ENCODE assay signal across 10 cellular contexts in genomic region chr19:6233827-6234511, GRCh38. TPM values are rescaled to one million over a fixed set of nuclear protein-coding genes. Genes with fewer than 3 reads are reported as not detected.
A peak's percentile ranks its signal among the peaks of the same experiment; 100 is the strongest.
DNase-seq lines count a peak whose midpoint lies in the region; ATAC-seq and TF ChIP-seq lines count a peak whose summit lies in the region.
"Had no signal": no experiment of that assay in that cellular context is flagged by ENCODE, and none has a peak within 500 bp of the region (broad histone marks: within the 10 kb centered on the region; RNA-seq: fewer than 3 reads in every experiment).

No MANE protein-coding gene starts in this region.

- 51 to 72% methylated on average over 21 of the region's 21 CpGs for WGBS in sigmoid colon, 2 donors

- peak; percentile 78 for DNase-seq in G401 (ENCODE audit: low spot score)
- DNase-seq in RWPE2 (ENCODE audit: low spot score): peak; percentile 34
- peak; percentile 35 for DNase-seq in glutamatergic neuron
- DNase-seq in sigmoid colon: no peak
- DNase-seq in OCI-M2 (lab: John Stamatoyannopoulos, UW; ENCODE audit: unreplicated experiment): no peak
- DNase-seq in Ammon's horn (ENCODE audit: low spot score): no peak
- no peak for DNase-seq in activated gamma-delta T cell (lab: John Stamatoyannopoulos, UW)
- DNase-seq: activated CD8-positive, alpha-beta memory T cell treated with anti-CD3 and anti-CD28 coated beads, Interleukin-2, amount 10 ng/mL, durations not matched to agents 7 days and 5 days; PC-9 had no signal

- intact Hi-C loops in sigmoid colon (cut with DNase I): no loop called here

- H3K36me3 ChIP-seq in RWPE2 (ENCODE audit: low read depth) (no peaks in the 10 kb centered on the region; the same call in 1 of the 2 replicates), sigmoid colon (peaks cover 0 to 11% (median 5%) of the 10 kb centered on the region in 4 donors)

- in situ Hi-C loops in G401 (cut with HindIII; ENCODE audit: low sequenced_read_pairs): no loop called here

- peaks cover 15% of the 10 kb centered on the region for H3K9me3 Mint-ChIP-seq in glutamatergic neuron (ENCODE audit: unreplicated experiment)

- H3K4me3 ChIP-seq in RWPE2 (ENCODE audit: severe bottlenecking): no peak overlapping the region
- H3K4me3 ChIP-seq in sigmoid colon: no peak overlapping the region
- H3K4me3 ChIP-seq: PC-9 had no signal

- peaks cover 23% of the 10 kb centered on the region for H3K27me3 Mint-ChIP-seq in glutamatergic neuron (ENCODE audit: unreplicated experiment)
- H3K27me3 Mint-ChIP-seq: activated CD8-positive, alpha-beta memory T cell treated with anti-CD3 and anti-CD28 coated beads, Interleukin-2, amount 10 ng/mL, durations not matched to agents 7 days and 5 days had no signal

- H3K27ac ChIP-seq in RWPE2 (ENCODE audit: poor library complexity, severe bottlenecking) (peak overlapping the region; percentile 64), sigmoid colon (peak overlapping the region; percentile 27 to 65 (median 58))
- H3K27ac ChIP-seq: PC-9 had no signal

- peaks cover 5% of the 10 kb centered on the region for H3K36me3 Mint-ChIP-seq in glutamatergic neuron (ENCODE audit: unreplicated experiment)
- H3K36me3 Mint-ChIP-seq: activated CD8-positive, alpha-beta memory T cell treated with anti-CD3 and anti-CD28 coated beads, Interleukin-2, amount 10 ng/mL, durations not matched to agents 7 days and 5 days had no signal

- no peak for ATAC-seq in RWPE2 (ENCODE audit: low read depth)
- ATAC-seq in GM21786 (IDR thresholded peaks at IDR 0.05; ENCODE audit: unreplicated experiment): no peak
- ATAC-seq: activated CD8-positive, alpha-beta memory T cell treated with anti-CD3 and anti-CD28 coated beads, Interleukin-2, amount 10 ng/mL, durations not matched to agents 7 days and 5 days had no signal

- TF ChIP-seq POLR2A in sigmoid colon (IDR thresholded peaks at IDR 0.05): no peak

- H3K27me3 ChIP-seq in RWPE2 (ENCODE audit: insufficient read depth, poor library complexity, severe bottlenecking): no peaks in the 10 kb centered on the region
- no peaks in the 10 kb centered on the region for H3K27me3 ChIP-seq in sigmoid colon

- no peak for TF ChIP-seq EP300 in sigmoid colon (IDR thresholded peaks at IDR 0.05)

- H3K9me3 ChIP-seq in RWPE2 (ENCODE audit: severe bottlenecking): no peaks in the 10 kb centered on the region
- H3K9me3 ChIP-seq in sigmoid colon: no peaks in the 10 kb centered on the region

- TF ChIP-seq CTCF in RWPE2 (IDR thresholded peaks at IDR 0.05; ENCODE audit: poor library complexity, severe bottlenecking): no peak
- TF ChIP-seq CTCF in glutamatergic neuron (IDR thresholded peaks at IDR 0.05; ENCODE audit: partially characterized antibody, unreplicated experiment): no peak
- TF ChIP-seq CTCF in sigmoid colon (IDR thresholded peaks at IDR 0.05): no peak

- peaks cover 38% of the 10 kb centered on the region for H3K4me1 Mint-ChIP-seq in glutamatergic neuron (ENCODE audit: low read depth, unreplicated experiment)

- H3K4me3 Mint-ChIP-seq in glutamatergic neuron (ENCODE audit: unreplicated experiment): peak overlapping the region; percentile 49
- H3K4me3 Mint-ChIP-seq: activated CD8-positive, alpha-beta memory T cell treated with anti-CD3 and anti-CD28 coated beads, Interleukin-2, amount 10 ng/mL, durations not matched to agents 7 days and 5 days had no signal

- H3K27ac Mint-ChIP-seq in glutamatergic neuron (ENCODE audit: unreplicated experiment): peak overlapping the region; percentile 64
- H3K27ac Mint-ChIP-seq: activated CD8-positive, alpha-beta memory T cell treated with anti-CD3 and anti-CD28 coated beads, Interleukin-2, amount 10 ng/mL, durations not matched to agents 7 days and 5 days had no signal

- H3K4me1 ChIP-seq in RWPE2 (ENCODE audit: insufficient read depth, poor library complexity, severe bottlenecking) (peaks cover 44% of the 10 kb centered on the region), sigmoid colon (peaks cover 0 to 70% (median 63%) of the 10 kb centered on the region in 4 donors)

RNA-seq across cellular contexts. Expression of gene MLLT1, which starts 45.8 kb away (rescaled TPM):
- 5.6 and 7.5 TPM in 2 replicates for total RNA-seq in G401 (2014; rRNA removed; shearing (Covaris generic))
- 52.9 TPM for total RNA-seq in glutamatergic neuron (ENCODE audit: unreplicated experiment)
- 10 to 100 TPM; 12.5 to 20.8 (median 17.6) TPM for total RNA-seq in sigmoid colon
- 10 to 100 TPM in 2 of 3 donors, 1 to 10 TPM in 1; 9.9 to 25.5 (median 15.0) TPM for polyA plus RNA-seq in sigmoid colon

Comparison
In these comparisons a context has a peak if more than half of its experiments do, and no peak if none do; other contexts are left out.
1. DNase-seq: peak in G401 (single experiment), RWPE2 (single experiment) and glutamatergic neuron (single experiment); none in sigmoid colon (single experiment), OCI-M2 (single experiment), Ammon's horn (single experiment) and activated gamma-delta T cell (single experiment).